Comparison of ENCODE assay signal across 9 cellular contexts in the genomic region with DNA sequence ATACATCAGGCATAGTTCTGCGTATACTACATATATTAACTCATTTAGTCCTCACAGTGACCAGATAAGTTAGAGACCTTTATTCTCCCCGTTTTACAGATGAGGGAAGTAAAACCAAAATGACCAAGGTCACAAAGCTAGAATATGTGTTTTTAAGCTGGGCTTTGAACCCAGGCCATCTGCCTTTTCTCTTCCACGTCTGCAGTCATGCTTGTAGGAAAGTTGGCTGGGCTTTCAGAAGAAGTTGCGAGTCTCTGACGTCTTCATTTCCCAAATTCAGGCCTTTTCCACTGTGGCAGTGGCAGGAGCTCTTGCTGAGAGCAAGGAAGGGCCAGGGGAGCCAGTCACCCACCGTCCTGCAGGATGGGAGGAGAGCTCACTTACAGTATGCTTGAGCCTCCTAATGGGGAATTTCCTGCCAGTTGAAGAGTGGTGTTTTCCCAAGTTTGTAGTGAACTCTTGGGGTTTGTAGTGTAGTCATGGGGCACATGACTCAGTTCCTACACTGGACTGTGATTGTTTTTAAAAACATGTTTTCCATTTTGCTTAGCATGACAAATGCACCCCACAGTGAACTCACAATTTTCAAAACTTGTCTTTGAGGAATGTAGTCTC. TPM values are rescaled to one million over a fixed set of nuclear protein-coding genes. Genes with fewer than 3 reads are reported as not detected.
DNase-seq lines count a peak whose midpoint lies in the region; ATAC-seq, FAIRE-seq and TF ChIP-seq lines count a peak whose summit lies in the region.
"Had no signal": no experiment of that assay in that cellular context is flagged by ENCODE, and none has a peak within 500 bp of the region (broad histone marks: within the 10 kb centered on the region; RNA-seq: fewer than 3 reads in every experiment).

No MANE protein-coding gene starts in this region.

- no peaks in the 10 kb centered on the region for H3K9me3 Mint-ChIP-seq in activated CD4-positive, alpha-beta T cell treated with anti-CD3 and anti-CD28 coated beads for 36 hours (ENCODE audit: low read depth)
- no peaks in the 10 kb centered on the region for H3K9me3 Mint-ChIP-seq in activated naive CD4-positive, alpha-beta T cell treated with anti-CD3 and anti-CD28 coated beads, Interleukin-2, amount 50 U/mL, for 24 hours
- H3K9me3 Mint-ChIP-seq in Caco-2 (ENCODE audit: unreplicated experiment), result no peaks in the 10 kb centered on the region

- H3K27ac Mint-ChIP-seq in activated CD4-positive, alpha-beta T cell treated with anti-CD3 and anti-CD28 coated beads for 36 hours, result peak overlapping the region; percentile 93
- H3K27ac Mint-ChIP-seq in activated naive CD4-positive, alpha-beta T cell treated with anti-CD3 and anti-CD28 coated beads, Interleukin-2, amount 50 U/mL, for 24 hours, result peak overlapping the region; percentile 98
- no peak overlapping the region for H3K27ac Mint-ChIP-seq in Caco-2 (ENCODE audit: unreplicated experiment)

- TF ChIP-seq CTCF in hepatocyte (IDR thresholded peaks at IDR 0.05; ENCODE audit: poor library complexity) (no peak), smooth muscle cell (IDR thresholded peaks at IDR 0.05; ENCODE audit: borderline replicate concordance, insufficient read depth, poor library complexity, severe bottlenecking) (no peak), Caco-2 (IDR thresholded peaks at IDR 0.05; ENCODE audit: insufficient read depth in 1 of 2, low read depth in 1 of 2, low read length in 1 of 2, severe bottlenecking in 1 of 2, unreplicated experiment in 1 of 2) (no peak), D721Med (IDR thresholded peaks at IDR 0.05; ENCODE audit: insufficient read depth, missing control alignments) (no peak)

- CTCF ChIA-PET in activated CD4-positive, alpha-beta T cell treated with anti-CD3 and anti-CD28 coated beads for 36 hours (lab: Charles Lee), result interaction anchor here (0.5 to 1.4 kb wide), 7 partner anchors 9 to 793 kb away, joined by 3 to 4 read pairs (median 3); no protein-coding TSS in a partner anchor
- CTCF ChIA-PET in Caco-2 (lab: Charles Lee), result no interaction called here

- no peaks in the 10 kb centered on the region for H4K20me1 ChIP-seq in hepatocyte (ENCODE audit: insufficient read depth, poor library complexity, severe bottlenecking)
- peaks cover 33% of the 10 kb centered on the region for H4K20me1 ChIP-seq in smooth muscle cell (ENCODE audit: low read depth)

- peak overlapping the region; percentile 67 for H3K27ac ChIP-seq in hepatocyte
- H3K27ac ChIP-seq in smooth muscle cell (ENCODE audit: low read depth), result peak overlapping the region; percentile 88
- H3K27ac ChIP-seq: C4-2B had no signal

- intact Hi-C loops in activated CD4-positive, alpha-beta T cell treated with anti-CD3 and anti-CD28 coated beads for 36 hours (cut with DNase I, micrococcal nuclease), result loop anchor here in 1 of 2 experiments (1.0 to 2.0 kb wide), 2 partner anchors 51 to 60 kb away; a partner anchor contains a TSS
- intact Hi-C loops in Caco-2 (cut with micrococcal nuclease; ENCODE audit: unreplicated experiment), result no loop called here

- POLR2A ChIA-PET in activated CD4-positive, alpha-beta T cell treated with anti-CD3 and anti-CD28 coated beads for 36 hours (lab: Charles Lee), result interaction anchor here (0.6 to 0.7 kb wide), 3 partner anchors 54 to 115 kb away, joined by 3 to 4 read pairs (median 3); a partner anchor contains a TSS
- POLR2A ChIA-PET in Caco-2 (lab: Charles Lee), result no interaction called here

- no peak overlapping the region for H3K4me3 Mint-ChIP-seq in activated CD4-positive, alpha-beta T cell treated with anti-CD3 and anti-CD28 coated beads for 36 hours
- H3K4me3 Mint-ChIP-seq in activated naive CD4-positive, alpha-beta T cell treated with anti-CD3 and anti-CD28 coated beads, Interleukin-2, amount 50 U/mL, for 24 hours, result peak overlapping the region; percentile 62
- no peak overlapping the region for H3K4me3 Mint-ChIP-seq in Caco-2 (ENCODE audit: unreplicated experiment)

- H3K4me2 ChIP-seq in hepatocyte, result no peak overlapping the region
- no peak overlapping the region for H3K4me2 ChIP-seq in smooth muscle cell

- peak; percentile 92 for ATAC-seq in activated CD4-positive, alpha-beta T cell treated with anti-CD3 and anti-CD28 coated beads for 36 hours

- H3F3A ChIP-seq in smooth muscle cell (ENCODE audit: low read depth), result peaks cover 3% of the 10 kb centered on the region

- H3K36me3 ChIP-seq in hepatocyte (replicated peaks; ENCODE audit: insufficient read depth, low read depth) (no peaks in the 10 kb centered on the region), smooth muscle cell (ENCODE audit: low read depth) (no peaks in the 10 kb centered on the region), Caco-2 (ENCODE audit: control insufficient read depth, insufficient read depth, low read length) (no peaks in the 10 kb centered on the region; the same call in 1 of the 2 replicates)

- H2AFZ ChIP-seq in hepatocyte (no peak overlapping the region), smooth muscle cell (ENCODE audit: low read depth) (no peak overlapping the region)

- no TSS peak for BruUV-seq in Caco-2 (replicated peaks; lab: Mats Ljungman, UMichigan)

- peak; percentile 41 for DNase-seq in activated CD4-positive, alpha-beta T cell treated with anti-CD3 and anti-CD28 coated beads for 36 hours
- no peak for DNase-seq in activated CD4-positive, alpha-beta T cell treated with anti-CD3 and anti-CD28 coated beads for 1 hour
- DNase-seq in hepatocyte (ENCODE audit: low spot score) (peak; percentile 38), smooth muscle cell (lab: John Stamatoyannopoulos, UW; ENCODE audit: unreplicated experiment) (no peak), Caco-2 (no peak), D721Med (ENCODE audit: insufficient read length, low spot score) (no peak), inferior parietal cortex (ENCODE audit: extremely low spot score) (no peak)

- peaks cover 34% of the 10 kb centered on the region for H3K4me1 Mint-ChIP-seq in activated CD4-positive, alpha-beta T cell treated with anti-CD3 and anti-CD28 coated beads for 36 hours
- H3K4me1 Mint-ChIP-seq in activated naive CD4-positive, alpha-beta T cell treated with anti-CD3 and anti-CD28 coated beads, Interleukin-2, amount 50 U/mL, for 24 hours, result peaks cover 48% of the 10 kb centered on the region
- peaks cover 7% of the 10 kb centered on the region for H3K4me1 Mint-ChIP-seq in Caco-2 (ENCODE audit: low read depth, unreplicated experiment)

- H3K27me3 Mint-ChIP-seq in activated CD4-positive, alpha-beta T cell treated with anti-CD3 and anti-CD28 coated beads for 36 hours, result no peaks in the 10 kb centered on the region
- H3K27me3 Mint-ChIP-seq in activated naive CD4-positive, alpha-beta T cell treated with anti-CD3 and anti-CD28 coated beads, Interleukin-2, amount 50 U/mL, for 24 hours, result no peaks in the 10 kb centered on the region
- H3K27me3 Mint-ChIP-seq in Caco-2 (ENCODE audit: insufficient read depth, unreplicated experiment), result no peaks in the 10 kb centered on the region

- H3K4me1 ChIP-seq in hepatocyte (ENCODE audit: insufficient read depth) (peaks cover 19% of the 10 kb centered on the region), smooth muscle cell (ENCODE audit: low read depth) (peaks cover 8% of the 10 kb centered on the region), Caco-2 (no peaks in the 10 kb centered on the region)

- peaks cover 32% of the 10 kb centered on the region for H3K36me3 Mint-ChIP-seq in activated CD4-positive, alpha-beta T cell treated with anti-CD3 and anti-CD28 coated beads for 36 hours (ENCODE audit: low read depth)
- H3K36me3 Mint-ChIP-seq in activated naive CD4-positive, alpha-beta T cell treated with anti-CD3 and anti-CD28 coated beads, Interleukin-2, amount 50 U/mL, for 24 hours, result peaks cover 15% of the 10 kb centered on the region
- peaks cover 14% of the 10 kb centered on the region for H3K36me3 Mint-ChIP-seq in Caco-2 (ENCODE audit: insufficient read depth, unreplicated experiment)

- FAIRE-seq in D721Med (lab: Jason Lieb, UNC), result no peak

- no peaks in the 10 kb centered on the region for H3K9me2 ChIP-seq in hepatocyte (replicated peaks; ENCODE audit: insufficient read depth)

- H3K79me2 ChIP-seq in hepatocyte (peaks cover 29% of the 10 kb centered on the region), smooth muscle cell (ENCODE audit: low read depth) (peaks cover 43% of the 10 kb centered on the region)

- H3K4me3 ChIP-seq in hepatocyte (no peak overlapping the region), smooth muscle cell (no peak overlapping the region), Caco-2 (ENCODE audit: low read depth, low read length) (no peak overlapping the region)

- 78% methylated on average over 6 of the region's 6 CpGs for WGBS in hepatocyte (ENCODE audit: low lambda C conversion rate, missing lambda C conversion rate)
- WGBS in smooth muscle cell (ENCODE audit: low lambda C conversion rate), result 22% methylated on average over 6 of the region's 6 CpGs

- H3K9me3 ChIP-seq in hepatocyte (ENCODE audit: low read depth) (no peaks in the 10 kb centered on the region), smooth muscle cell (replicated peaks; ENCODE audit: low read depth) (no peaks in the 10 kb centered on the region), Caco-2 (no peaks in the 10 kb centered on the region)

- H3K9ac ChIP-seq in smooth muscle cell (ENCODE audit: low read depth), result peak overlapping the region; percentile 45

- H3K27me3 ChIP-seq in hepatocyte (no peaks in the 10 kb centered on the region), smooth muscle cell (ENCODE audit: low read depth) (no peaks in the 10 kb centered on the region), Caco-2 (replicated peaks; ENCODE audit: control insufficient read depth, insufficient read depth, low read length) (no peaks in the 10 kb centered on the region)

RNA-seq across cellular contexts. Expression of a gene that starts 34.2 kb away (rescaled TPM):
- total RNA-seq in activated CD4-positive, alpha-beta T cell treated with anti-CD3 and anti-CD28 coated beads for 36 hours, result not detected
- total RNA-seq in hepatocyte (not detected in 2 replicates), smooth muscle cell (not detected in 2 replicates), Caco-2 (2022) (not detected in 2 replicates)
- polyA plus RNA-seq in hepatocyte (not detected in 2 replicates), smooth muscle cell (not detected in 2 replicates)

RNA-seq across cellular contexts. Expression of a gene that starts 51.0 kb away (rescaled TPM):
- 1 to 10 TPM; 4.5 to 5.1 TPM for total RNA-seq in activated CD4-positive, alpha-beta T cell treated with anti-CD3 and anti-CD28 coated beads for 36 hours
- 53.2 and 61.4 TPM in 2 replicates for total RNA-seq in hepatocyte
- 31.8 and 42.0 TPM in 2 replicates for polyA plus RNA-seq in hepatocyte
- total RNA-seq in smooth muscle cell, result 18.3 and 35.7 TPM in 2 replicates
- polyA plus RNA-seq in smooth muscle cell, result 9.3 and 11.5 TPM in 2 replicates
- total RNA-seq in Caco-2 (2022), result 12.3 and 12.6 TPM in 2 replicates

RNA-seq across cellular contexts. Expression of a gene that starts 59.3 kb away (rescaled TPM):
- 10 to 100 TPM; 14.9 to 16.4 TPM for total RNA-seq in activated CD4-positive, alpha-beta T cell treated with anti-CD3 and anti-CD28 coated beads for 36 hours
- total RNA-seq in hepatocyte (57.1 and 57.8 TPM in 2 replicates), smooth muscle cell (33.9 and 45.3 TPM in 2 replicates), Caco-2 (2022) (26.3 and 28.2 TPM in 2 replicates)
- polyA plus RNA-seq in hepatocyte (21.6 and 24.5 TPM in 2 replicates), smooth muscle cell (18.0 and 18.2 TPM in 2 replicates)

Comparison
In these comparisons a context has a peak if more than half of its experiments do, and no peak if none do; other contexts are left out.
1. DNase-seq: peak in activated CD4-positive, alpha-beta T cell treated with anti-CD3 and anti-CD28 coated beads for 36 hours (single experiment) and hepatocyte (single experiment); none in activated CD4-positive, alpha-beta T cell treated with anti-CD3 and anti-CD28 coated beads for 1 hour (single experiment), smooth muscle cell (single experiment), Caco-2 (0 of 2), D721Med (single experiment) and inferior parietal cortex (single experiment).